Comparison of ENCODE assay signal across 8 cellular contexts in genomic region chr11:33701302-33701701, GRCh38. TPM values are rescaled to one million over a fixed set of nuclear protein-coding genes. Genes with fewer than 3 reads are reported as not detected.
DNase-seq lines count a peak whose midpoint lies in the region; ATAC-seq and TF ChIP-seq lines count a peak whose summit lies in the region.

No MANE protein-coding gene starts in this region.

- H3K4me3 ChIP-seq in A673 (ENCODE audit: low read depth, low read length, poor library complexity, severe bottlenecking) = peak overlapping the region; percentile 42
- H3K4me3 ChIP-seq in left lung = peak overlapping the region; percentile 42 to 57
- H3K4me3 ChIP-seq in tibial artery = peak overlapping the region; percentile 51 to 59

- H3K36me3 ChIP-seq in A673 (ENCODE audit: insufficient read depth, low read length, poor library complexity, severe bottlenecking) (no peaks in the 10 kb centered on the region), left lung (peaks cover 0 to 18% of the 10 kb centered on the region in 2 donors), tibial artery (peaks cover 0 to 7% (median 0%) of the 10 kb centered on the region in 3 donors)

- H3K27ac ChIP-seq in A673 (ENCODE audit: low read depth, low read length, poor library complexity, severe bottlenecking) (peak overlapping the region; percentile 74), adipose tissue (ENCODE audit: low read depth, low read length) (peak overlapping the region; percentile 30), left lung (peak overlapping the region; percentile 80 to 85), tibial artery (peak overlapping the region; percentile 17 to 61)

- DNase-seq in A673 (ENCODE audit: low spot score) (no peak), left lung (no peak), tibial artery (no peak), AML-193 (lab: John Stamatoyannopoulos, UW) (no peak)
- no peak for DNase-seq in effector CD4-positive, alpha-beta T cell

- intact Hi-C loops in A673 (cut with micrococcal nuclease; ENCODE audit: unreplicated experiment) = loop anchor here (5.0 kb wide), 1 partner anchor 126 kb away; no protein-coding TSS in a partner anchor
- intact Hi-C loops in left lung (cut with DNase I) = no loop called here
- intact Hi-C loops in tibial artery (cut with DNase I; ENCODE audit: low total_unique reads) = loop anchor here (5.0 kb wide), 1 partner anchor 36 kb away; the partner anchor contains the start of gene CD59

- 6 to 11% (median 7%) methylated on average over 4 of the region's 4 CpGs for WGBS in adipose tissue, 3 donors

- ATAC-seq in HG03135 (IDR thresholded peaks at IDR 0.05; ENCODE audit: unreplicated experiment) (peak; percentile 1), left lung (peak; percentile 0), GM21447 (IDR thresholded peaks at IDR 0.05; ENCODE audit: unreplicated experiment) (no peak)

- POLR2A ChIA-PET in A673 (lab: Charles Lee; ENCODE audit: low non-redundant PET) = no interaction called here

- CTCF ChIA-PET in A673 (lab: Charles Lee) = interaction anchor here (0.5 to 2.6 kb wide), 2 partner anchors 39 to 41 kb away, joined by 9 to 24 read pairs; no protein-coding TSS in a partner anchor

- TF ChIP-seq CTCF in A673 (conservative IDR thresholded peaks at IDR 0.05; ENCODE audit: low read depth, low read length) (no peak), left lung (IDR thresholded peaks at IDR 0.05) (no peak), tibial artery (IDR thresholded peaks at IDR 0.05) (no peak)

- no peaks in the 10 kb centered on the region for H3K27me3 ChIP-seq in A673 (replicated peaks; ENCODE audit: insufficient read depth, low read depth, low read length, poor library complexity)
- no peaks in the 10 kb centered on the region for H3K27me3 ChIP-seq in left lung
- no peaks in the 10 kb centered on the region for H3K27me3 ChIP-seq in tibial artery

- H3K4me1 ChIP-seq in A673 (ENCODE audit: insufficient read depth, low read length, poor library complexity, severe bottlenecking) = peaks cover 34% of the 10 kb centered on the region
- H3K4me1 ChIP-seq in left lung = peaks cover 18 to 79% of the 10 kb centered on the region in 2 donors
- peaks cover 0 to 46% (median 18%) of the 10 kb centered on the region in 4 donors for H3K4me1 ChIP-seq in tibial artery

- H3K9me3 ChIP-seq in A673 (ENCODE audit: low read depth, low read length, poor library complexity, severe bottlenecking) = no peaks in the 10 kb centered on the region
- H3K9me3 ChIP-seq in left lung = no peaks in the 10 kb centered on the region
- no peaks in the 10 kb centered on the region for H3K9me3 ChIP-seq in tibial artery

- BruUV-seq in A673 (replicated peaks; lab: Mats Ljungman, UMichigan) = TSS peak; percentile 98

RNA-seq across cellular contexts. Expression of gene C11orf91, which starts 0.7 kb away (rescaled TPM):
- total RNA-seq in A673 (2021) (not detected in 2 replicates), left lung (1 to 10 TPM in 1 of 2 donors, not detected in 1; 2.2 TPM)
- under 1 TPM in 1 of 3 donors, not detected in 2; 0.40 TPM for polyA plus RNA-seq in adipose tissue

RNA-seq across cellular contexts. Expression of gene CD59, which starts 34.9 kb away (rescaled TPM):
- total RNA-seq in A673 (2021) = 193 and 204 TPM in 2 replicates
- 100 to 1,000 TPM in 2 of 3 donors, 10 to 100 TPM in 1; 93.3 to 524 (median 148) TPM for polyA plus RNA-seq in adipose tissue
- total RNA-seq in left lung = 1,000 to 10,000 TPM in 1 of 2 donors, 100 to 1,000 TPM in 1; 928 to 1,244 TPM

Comparison
In these comparisons a context has a peak if more than half of its experiments do, and no peak if none do; other contexts are left out.
1. H3K27ac ChIP-seq: peak in every context shown above with its lines; median percentile 82 in left lung; 74 in A673; 39 in tibial artery; 30 in adipose tissue.
2. intact Hi-C loops: an anchor here in A673 (5.0 kb wide) and tibial artery (5.0 kb wide); none called in left lung.